18 cellular contexts compared by ENCODE assay signal in genomic region chr1:226787071-226787470, GRCh38. TPM values are rescaled to one million over a fixed set of nuclear protein-coding genes. Genes with fewer than 3 reads are reported as not detected.
A peak's percentile ranks its signal among the peaks of the same experiment; 100 is the strongest.
DNase-seq lines count a peak whose midpoint lies in the region; ATAC-seq, FAIRE-seq and TF ChIP-seq lines count a peak whose summit lies in the region.
"Had no signal": no experiment of that assay in that cellular context is flagged by ENCODE, and none has a peak within 500 bp of the region (broad histone marks: within the 10 kb centered on the region; RNA-seq: fewer than 3 reads in every experiment).

No MANE protein-coding gene starts in this region.

- no peak for TF ChIP-seq CTCF in esophagus muscularis mucosa (IDR thresholded peaks at IDR 0.05)

- DNase-seq in GM12891 (ENCODE audit: insufficient read length, low spot score), result no peak
- DNase-seq in esophagus muscularis mucosa (ENCODE audit: extremely low spot score), result no peak
- peak; percentile 44 for DNase-seq in middle frontal gyrus (ENCODE audit: extremely low spot score, low spot score)
- peak in 8 of 49 donors; percentile 10 to 49 (median 26) for DNase-seq in substantia nigra (lab: John Stamatoyannopoulos, UW)
- DNase-seq in effector CD8-positive, alpha-beta T cell (lab: John Stamatoyannopoulos, UW), result no peak
- no peak for DNase-seq in NCI-H510A (lab: John Stamatoyannopoulos, UW)
- DNase-seq: DMS 273 treated with DMSO at 0.1 percent for 48 hours, GF-D8, HFFc6, NCI-H1436, NCI-H2029, NCI-H524 had no signal

- no peaks in the 10 kb centered on the region for H3K27me3 Mint-ChIP-seq in activated T-helper 17 cell treated with anti-CD3 and anti-CD28 coated beads, Interleukin-2, amount 50 U/mL, for 72 hours

- no peak overlapping the region for H3K4me3 Mint-ChIP-seq in activated T-helper 17 cell treated with anti-CD3 and anti-CD28 coated beads, Interleukin-2, amount 50 U/mL, for 72 hours
- H3K4me3 Mint-ChIP-seq: HFFc6 had no signal

- peaks cover 10 to 60% (median 50%) of the 10 kb centered on the region in 4 donors for H3K4me1 ChIP-seq in esophagus muscularis mucosa
- H3K4me1 ChIP-seq: A549 had no signal

- no peaks in the 10 kb centered on the region for H3K27me3 ChIP-seq in esophagus muscularis mucosa

- H3K36me3 ChIP-seq in esophagus muscularis mucosa, result no peaks in the 10 kb centered on the region

- no peak for TF ChIP-seq EP300 in esophagus muscularis mucosa (IDR thresholded peaks at IDR 0.05)

- peak overlapping the region; percentile 18 to 83 (median 72) for H3K27ac ChIP-seq in esophagus muscularis mucosa (replicated peaks in 1 of 4)
- peak overlapping the region; percentile 91 for H3K27ac ChIP-seq in substantia nigra (ENCODE audit: low read depth, low read length, poor library complexity, severe bottlenecking)
- H3K27ac ChIP-seq: A549, KMS-11 had no signal

- no peak overlapping the region for H3K4me3 ChIP-seq in esophagus muscularis mucosa
- H3K4me3 ChIP-seq: A549 had no signal

- 70% methylated on average over 2 of the region's 2 CpGs for WGBS in esophagus muscularis mucosa

- FAIRE-seq in GM12891 (lab: Jason Lieb, UNC), result peak; percentile 9
- FAIRE-seq: A549 had no signal

- no peaks in the 10 kb centered on the region for H3K9me3 ChIP-seq in esophagus muscularis mucosa
- H3K9me3 ChIP-seq: A549 had no signal

- no peaks in the 10 kb centered on the region for H3K36me3 Mint-ChIP-seq in activated T-helper 17 cell treated with anti-CD3 and anti-CD28 coated beads, Interleukin-2, amount 50 U/mL, for 72 hours (ENCODE audit: low read depth)

- no peaks in the 10 kb centered on the region for H3K4me1 Mint-ChIP-seq in activated T-helper 17 cell treated with anti-CD3 and anti-CD28 coated beads, Interleukin-2, amount 50 U/mL, for 72 hours

- ATAC-seq in HG03175 (IDR thresholded peaks at IDR 0.05; ENCODE audit: unreplicated experiment), result no peak
- no peak for ATAC-seq in activated T-helper 17 cell treated with anti-CD3 and anti-CD28 coated beads, Interleukin-2, amount 50 U/mL, for 72 hours (replicated peaks)
- ATAC-seq: A549, Panc1, Right ventricle myocardium inferior had no signal

- no peak overlapping the region for H3K27ac Mint-ChIP-seq in activated T-helper 17 cell treated with anti-CD3 and anti-CD28 coated beads, Interleukin-2, amount 50 U/mL, for 72 hours
- H3K27ac Mint-ChIP-seq: HFFc6 had no signal

- intact Hi-C loops in esophagus muscularis mucosa (cut with DNase I), result no loop called here

- TF ChIP-seq POLR2A in GM12891 (IDR thresholded peaks at IDR 0.05; ENCODE audit: low read depth, low read length) (no peak), esophagus muscularis mucosa (IDR thresholded peaks at IDR 0.05; ENCODE audit: low read depth) (no peak)

- no peaks in the 10 kb centered on the region for H3K9me3 Mint-ChIP-seq in activated T-helper 17 cell treated with anti-CD3 and anti-CD28 coated beads, Interleukin-2, amount 50 U/mL, for 72 hours
- H3K9me3 Mint-ChIP-seq: HFFc6 had no signal

TF ChIP-seq in GM12891, 5 proteins besides CTCF, POLR2A, EP300 and RAD21:
- TF ChIP-seq PAX5 (IDR thresholded peaks at IDR 0.05; ENCODE audit: insufficient read depth, low read length, severe bottlenecking), result no peak
- no peak for TF ChIP-seq SPI1 (IDR thresholded peaks at IDR 0.05; ENCODE audit: low read depth, low read length)
- TF ChIP-seq TAF1 (IDR thresholded peaks at IDR 0.05; ENCODE audit: low read depth, low read length), result no peak
- TF ChIP-seq POU2F2 (IDR thresholded peaks at IDR 0.05; ENCODE audit: low read depth, low read length), result no peak

RNA-seq across cellular contexts. Expression of gene ITPKB, which starts 48.0 kb away (rescaled TPM):
- 15.8 TPM for polyA plus RNA-seq in GM12891 (2012; ENCODE audit: low read depth, missing spikeins)
- 100 to 1,000 TPM in 2 of 4 donors, 10 to 100 TPM in 2; 71.1 to 156 (median 116) TPM for total RNA-seq in esophagus muscularis mucosa
- total RNA-seq in activated T-helper 17 cell treated with anti-CD3 and anti-CD28 coated beads, Interleukin-2, amount 50 U/mL, for 72 hours, result 10 to 100 TPM; 30.1 to 39.2 TPM
